Comparison of ENCODE assay signal across 8 cellular contexts in genomic region chr2:66437601-66438497, GRCh38. TPM values are rescaled to one million over a fixed set of nuclear protein-coding genes. Genes with fewer than 3 reads are reported as not detected.
A peak's percentile ranks its signal among the peaks of the same experiment; 100 is the strongest.
DNase-seq lines count a peak whose midpoint lies in the region; ATAC-seq, FAIRE-seq and TF ChIP-seq lines count a peak whose summit lies in the region.

No MANE protein-coding gene starts in this region.

- DNase-seq in bronchial epithelial cell (ENCODE audit: low read depth) (peak; percentile 17), kidney glomerular epithelial cell (lab: John Stamatoyannopoulos, UW) (peak; percentile 52), HuH-7.5 (ENCODE audit: low spot score) (no peak), GM19240 (ENCODE audit: insufficient read length, low spot score) (no peak)
- DNase-seq in activated T-cell treated with anti-CD3 and anti-CD28 coated beads, Interleukin-2, amount 50 U/mL, for 48 hours = no peak

- 2% methylated on average over 26 of the region's 26 CpGs for WGBS in HUES64

- H3K9ac ChIP-seq in HUES64 (ENCODE audit: low read depth, low read length) (no peak overlapping the region), subcutaneous abdominal adipose tissue (ENCODE audit: low read length in 5 of 5) (peak overlapping the region; percentile 53 to 86 (median 68))

- ATAC-seq in HG03097 (IDR thresholded peaks at IDR 0.05; ENCODE audit: low FRiP score, unreplicated experiment) = no peak

- no peak for TF ChIP-seq CTCF in bronchial epithelial cell (IDR thresholded peaks at IDR 0.05; ENCODE audit: insufficient read depth, low read length, severe bottlenecking)

- H3K4me1 ChIP-seq in HUES64 (ENCODE audit: insufficient read depth, low read length) (peaks cover 61% of the 10 kb centered on the region), subcutaneous abdominal adipose tissue (ENCODE audit: control insufficient read depth in 5 of 5, insufficient read depth in 5 of 5, low read length in 5 of 5) (peaks cover 0 to 75% (median 65%) of the 10 kb centered on the region in 5 donors)

- H3K27me3 ChIP-seq in HUES64 (ENCODE audit: insufficient read depth, low read length) = peaks cover 99% of the 10 kb centered on the region
- no peaks in the 10 kb centered on the region for H3K27me3 ChIP-seq in bronchial epithelial cell (ENCODE audit: control insufficient read depth, insufficient read depth, low read length)
- peaks cover 0 to 13% (median 7%) of the 10 kb centered on the region in 5 donors for H3K27me3 ChIP-seq in subcutaneous abdominal adipose tissue (ENCODE audit: control insufficient read depth in 5 of 5, insufficient read depth in 4 of 5, low read length in 5 of 5)

- H3K36me3 ChIP-seq in HUES64 (ENCODE audit: insufficient read depth, low read length) (no peaks in the 10 kb centered on the region), bronchial epithelial cell (ENCODE audit: control insufficient read depth, insufficient read depth, low read length) (peaks cover 8% of the 10 kb centered on the region), subcutaneous abdominal adipose tissue (ENCODE audit: control insufficient read depth in 5 of 5, insufficient read depth in 5 of 5, low read length in 5 of 5) (no peaks in the 10 kb centered on the region)

- H3K27ac ChIP-seq in HUES64 (ENCODE audit: low read depth, low read length) (no peak overlapping the region), subcutaneous abdominal adipose tissue (ENCODE audit: low read depth, low read length) (peak overlapping the region; percentile 90)

- peak overlapping the region; percentile 64; the same call in 1 of the 2 replicates for H3K4me3 ChIP-seq in HUES64 (ENCODE audit: low read length)
- peak overlapping the region; percentile 86 for H3K4me3 ChIP-seq in bronchial epithelial cell (ENCODE audit: low read depth, low read length)
- peak overlapping the region; percentile 79 to 93 (median 89) for H3K4me3 ChIP-seq in subcutaneous abdominal adipose tissue (ENCODE audit: low read depth in 1 of 5, low read length in 5 of 5)

- H3K9me3 ChIP-seq in HUES64 (ENCODE audit: insufficient read depth, low read depth, low read length) (no peaks in the 10 kb centered on the region), subcutaneous abdominal adipose tissue (ENCODE audit: control insufficient read depth in 5 of 5, low read length in 5 of 5) (no peaks in the 10 kb centered on the region)

- FAIRE-seq in bronchial epithelial cell (lab: Jason Lieb, UNC) = no peak

RNA-seq across cellular contexts. Expression of gene MEIS1, which starts 2.9 kb away (rescaled TPM):
- polyA plus RNA-seq in HUES64 (2013, experiment 1 of 2) = 10.8 TPM
- 26.2 TPM for polyA plus RNA-seq in HUES64 (2013, experiment 2 of 2)
- 27.7 and 28.4 TPM in 2 replicates for total RNA-seq in bronchial epithelial cell

Comparison
In these comparisons a context has a peak if more than half of its experiments do, and no peak if none do; other contexts are left out.
1. DNase-seq: peak in bronchial epithelial cell (single experiment) and kidney glomerular epithelial cell (single experiment); none in HuH-7.5 (single experiment), GM19240 (single experiment) and activated T-cell treated with anti-CD3 and anti-CD28 coated beads, Interleukin-2, amount 50 U/mL, for 48 hours (0 of 2).
2. Peak in every context shown above with its lines, with median percentiles within 50 percentile points of each other: H3K4me3 ChIP-seq.